14 cellular contexts compared by ENCODE assay signal in genomic region chr5:150106669-150107068, GRCh38. TPM values are rescaled to one million over a fixed set of nuclear protein-coding genes. Genes with fewer than 3 reads are reported as not detected.
DNase-seq lines count a peak whose midpoint lies in the region; ATAC-seq and TF ChIP-seq lines count a peak whose summit lies in the region.
"Had no signal": no experiment of that assay in that cellular context is flagged by ENCODE, and none has a peak within 500 bp of the region (broad histone marks: within the 10 kb centered on the region; RNA-seq: fewer than 3 reads in every experiment).

No MANE protein-coding gene starts in this region.

- H3K36me3 Mint-ChIP-seq in mesothelial cell of epicardium = no peaks in the 10 kb centered on the region

- H3K4me3 ChIP-seq in HEK293 (ENCODE audit: low read depth, low read length) (no peak overlapping the region), lower leg skin (ENCODE audit: low read depth, poor library complexity, severe bottlenecking) (no peak overlapping the region)
- H3K4me3 ChIP-seq: ovary had no signal

- CTCF ChIA-PET in HEK293 (lab: Yijun Ruan, JAX) = interaction anchor here (0.6 to 0.7 kb wide), 2 partner anchors 12 to 105 kb away, joined by 3 read pairs; no protein-coding TSS in a partner anchor

- H3K4me3 Mint-ChIP-seq in mesothelial cell of epicardium = no peak overlapping the region

- H3K36me3 ChIP-seq in HEK293 (ENCODE audit: control insufficient read depth in 2 of 2, insufficient read depth in 1 of 2, low read length in 2 of 2) = no peaks in the 10 kb centered on the region
- H3K36me3 ChIP-seq: ovary had no signal

- POLR2A ChIA-PET in HEK293 (lab: Yijun Ruan, JAX) = no interaction called here

- intact Hi-C loops in lower leg skin (cut with DNase I; ENCODE audit: low total_unique reads) = no loop called here

- 68 to 71% methylated on average over 3 of the region's 3 CpGs for WGBS in lower leg skin, 2 donors

- peak overlapping the region; percentile 24 for H3K27ac Mint-ChIP-seq in mesothelial cell of epicardium

- no peak overlapping the region for H3K27ac ChIP-seq in HEK293 (ENCODE audit: extremely low read depth, low read depth, low read length)
- H3K27ac ChIP-seq: C4-2B, ovary had no signal

- H3K4me1 ChIP-seq in HEK293 (ENCODE audit: control insufficient read depth, insufficient read depth, low read length) = no peaks in the 10 kb centered on the region

- peak; percentile 66 for DNase-seq in CD1c-positive myeloid dendritic cell (ENCODE audit: extremely low spot score)
- peak; percentile 28 for DNase-seq in SW480 (ENCODE audit: low spot score)
- no peak for DNase-seq in mesothelial cell of epicardium (ENCODE audit: low spot score in 2 of 2, unreplicated experiment in 2 of 2)
- DNase-seq in lower leg skin (ENCODE audit: low spot score in 2 of 2) = no peak
- DNase-seq in cerebellum (ENCODE audit: low spot score) = no peak
- no peak for DNase-seq in NCI-H1048 (lab: John Stamatoyannopoulos, UW)
- DNase-seq: activated naive CD4-positive, alpha-beta T cell treated with anti-CD3 and anti-CD28 coated beads, Interleukin-2, amount 50 U/mL, for 16 hours; NCI-H1436; PC-3; T-helper 2 cell had no signal

- H3K9me3 ChIP-seq in HEK293 (ENCODE audit: control insufficient read depth, insufficient read depth, low read depth, low read length) = no peaks in the 10 kb centered on the region
- H3K9me3 ChIP-seq: ovary had no signal

- ATAC-seq in HG02588 (IDR thresholded peaks at IDR 0.05; ENCODE audit: unreplicated experiment) = no peak
- ATAC-seq: PC-3 had no signal

- TF ChIP-seq CTCF in HEK293 (tag by site-specific recombination; IDR thresholded peaks at IDR 0.05) (no peak), mesothelial cell of epicardium (IDR thresholded peaks at IDR 0.05; ENCODE audit: unreplicated experiment) (no peak), lower leg skin (IDR thresholded peaks at IDR 0.05) (no peak)

- peaks cover 29% of the 10 kb centered on the region for H3K4me1 Mint-ChIP-seq in mesothelial cell of epicardium

- H3K9me3 Mint-ChIP-seq in mesothelial cell of epicardium = no peaks in the 10 kb centered on the region

- no peaks in the 10 kb centered on the region for H3K27me3 Mint-ChIP-seq in mesothelial cell of epicardium (ENCODE audit: low read depth)

- TF ChIP-seq POLR2A in lower leg skin (IDR thresholded peaks at IDR 0.05) = no peak

TF ChIP-seq in HEK293, 187 proteins besides CTCF, POLR2A, EP300 and RAD21:
- TF ChIP-seq ELK4 (IDR thresholded peaks at IDR 0.05; ENCODE audit: borderline replicate concordance, low read depth, low read length) (no peak), ZNF623 (tag by site-specific recombination; IDR thresholded peaks at IDR 0.05) (no peak), SALL2 (tag by site-specific recombination; IDR thresholded peaks at IDR 0.05; ENCODE audit: borderline replicate concordance) (no peak), MEIS1 (CRISPR knock-in tag; IDR thresholded peaks at IDR 0.05; ENCODE audit: borderline replicate concordance) (no peak), ZFP41 (tag by site-specific recombination; IDR thresholded peaks at IDR 0.05; ENCODE audit: borderline replicate concordance) (no peak), GLIS1 (tag by site-specific recombination; IDR thresholded peaks at IDR 0.05) (no peak), HOXC10 (CRISPR knock-in tag; IDR thresholded peaks at IDR 0.05) (no peak), ZFHX2 (tag by site-specific recombination; conservative IDR thresholded peaks at IDR 0.05) (peak; percentile 30; the same call in 1 of the 2 replicates), OSR2 (tag by site-specific recombination; IDR thresholded peaks at IDR 0.05) (0 out of 2 replicates have a peak, but pooled peaks have one; percentile 23), ATF2 (tag by site-specific recombination; IDR thresholded peaks at IDR 0.05; ENCODE audit: low read depth) (0 out of 2 replicates have a peak, but pooled peaks have one; percentile 65), ZNF600 (tag by site-specific recombination; IDR thresholded peaks at IDR 0.05) (peak; percentile 60)

RNA-seq across cellular contexts. Expression of gene CSF1R, which starts 20.3 kb away (rescaled TPM):
- 0.07 to 0.27 TPM (median 0.18 TPM) in 3 replicates for total RNA-seq in mesothelial cell of epicardium
- total RNA-seq in lower leg skin = 10 to 100 TPM; 17.9 to 27.3 (median 23.9) TPM
- 8.7 TPM for total RNA-seq in cerebellum
- total RNA-seq: PC-3 had no signal

RNA-seq across cellular contexts. Expression of gene PDGFRB, which starts 49.0 kb away (rescaled TPM):
- total RNA-seq in mesothelial cell of epicardium (100 to 105 TPM (median 102 TPM) in 3 replicates), lower leg skin (10 to 100 TPM; 33.9 to 88.7 (median 41.7) TPM), cerebellum (37.9 TPM)

RNA-seq across cellular contexts. Expression of gene CDX1, which starts 59.9 kb away (rescaled TPM):
- total RNA-seq in mesothelial cell of epicardium = 0.51 to 1.1 TPM (median 0.68 TPM) in 3 replicates
- total RNA-seq in lower leg skin = not detected
- total RNA-seq in cerebellum = not detected
- total RNA-seq: PC-3 had no signal

Comparison
In these comparisons a context has a peak if more than half of its experiments do, and no peak if none do; other contexts are left out.
1. DNase-seq: peak in CD1c-positive myeloid dendritic cell (single experiment) and SW480 (single experiment); none in mesothelial cell of epicardium (0 of 2), lower leg skin (0 of 2), cerebellum (single experiment) and NCI-H1048 (single experiment).